ENCODE assay signal across 8 cellular contexts in genomic region chr19:47315125-47315821, GRCh38. TPM values are rescaled to one million over a fixed set of nuclear protein-coding genes. Genes with fewer than 3 reads are reported as not detected.
DNase-seq lines count a peak whose midpoint lies in the region; ATAC-seq, FAIRE-seq and TF ChIP-seq lines count a peak whose summit lies in the region.

No MANE protein-coding gene starts in this region.

- H3K4me1 Mint-ChIP-seq in Caco-2 (ENCODE audit: low read depth, unreplicated experiment) (peaks cover 23% of the 10 kb centered on the region), astrocyte (ENCODE audit: low read depth, unreplicated experiment) (peaks cover 7% of the 10 kb centered on the region)

- H3K4me2 ChIP-seq in astrocyte (ENCODE audit: low read length) (peak overlapping the region; percentile 49), keratinocyte (ENCODE audit: control insufficient read depth, extremely low read depth, insufficient read depth, low read depth, low read length) (peak overlapping the region; percentile 9)

- H3K4me3 ChIP-seq in Caco-2 (ENCODE audit: low read depth, low read length) (no peak overlapping the region), astrocyte (ENCODE audit: insufficient read depth, low read depth, low read length) (no peak overlapping the region), keratinocyte (ENCODE audit: control insufficient read depth in 2 of 3, extremely low read depth in 1 of 3, insufficient read depth in 2 of 3, low read depth in 1 of 3, low read length in 3 of 3) (no peak overlapping the region)

- H3K9me3 Mint-ChIP-seq in Caco-2 (ENCODE audit: unreplicated experiment) (peaks cover under 1% of the 10 kb centered on the region), astrocyte (ENCODE audit: unreplicated experiment) (peaks cover 10% of the 10 kb centered on the region)

- DNase-seq in Caco-2 (peak; percentile 91), M059J (ENCODE audit: low read depth) (peak; percentile 93), astrocyte (ENCODE audit: low read depth) (peak; percentile 83), keratinocyte (ENCODE audit: low read depth, low spot score) (peak; percentile 49), NCI-H1436 (lab: John Stamatoyannopoulos, UW) (no peak)
- DNase-seq in stimulated activated CD8-positive, alpha-beta memory T cell treated with anti-CD3 and anti-CD28 coated beads, Interleukin-12 subunit alpha, Interleukin-12 subunit beta, amount 100 ng/mL, for 24 hours (ENCODE audit: extremely low read depth), result peak; percentile 11

- dilution Hi-C loops in keratinocyte (cut with MboI; ENCODE audit: extremely low pct_ligation_motif_present, low sequenced_read_pairs), result no loop called here

- ATAC-seq in GM21786 (IDR thresholded peaks at IDR 0.05; ENCODE audit: unreplicated experiment) (no peak), HG02798 (IDR thresholded peaks at IDR 0.05; ENCODE audit: poor library complexity, unreplicated experiment) (no peak)

- H3K4me3 Mint-ChIP-seq in Caco-2 (ENCODE audit: unreplicated experiment) (peak overlapping the region; percentile 54), astrocyte (ENCODE audit: unreplicated experiment) (peak overlapping the region; percentile 5)

- no peak for FAIRE-seq in astrocyte (lab: Jason Lieb, UNC)
- FAIRE-seq in keratinocyte (lab: Jason Lieb, UNC), result peak; percentile 49

- H3K36me3 ChIP-seq in Caco-2 (ENCODE audit: control insufficient read depth, insufficient read depth, low read length) (no peaks in the 10 kb centered on the region), astrocyte (ENCODE audit: insufficient read depth, low read length) (no peaks in the 10 kb centered on the region), keratinocyte (ENCODE audit: control insufficient read depth in 2 of 2, extremely low read depth in 1 of 2, insufficient read depth in 2 of 2, low read length in 2 of 2) (no peaks in the 10 kb centered on the region)

- H3K4me1 ChIP-seq in Caco-2 (peaks cover 10% of the 10 kb centered on the region; the same call in 1 of the 2 replicates), astrocyte (ENCODE audit: insufficient read depth, low read length) (peaks cover 7% of the 10 kb centered on the region), keratinocyte (ENCODE audit: control insufficient read depth, extremely low read depth, insufficient read depth, low read length) (peaks cover 3% of the 10 kb centered on the region)

- H3K27ac ChIP-seq in astrocyte (ENCODE audit: low read depth, low read length), result peak overlapping the region; percentile 8
- peak overlapping the region; percentile 5 for H3K27ac ChIP-seq in keratinocyte (ENCODE audit: control insufficient read depth, insufficient read depth, low read length)

- H2AFZ ChIP-seq in astrocyte (ENCODE audit: low read depth, low read length) (no peak overlapping the region), keratinocyte (ENCODE audit: control insufficient read depth, low read length) (no peak overlapping the region)

- H3K27me3 Mint-ChIP-seq in Caco-2 (ENCODE audit: insufficient read depth, unreplicated experiment) (no peaks in the 10 kb centered on the region), astrocyte (ENCODE audit: low read depth, unreplicated experiment) (peaks cover 3% of the 10 kb centered on the region)

- H3K36me3 Mint-ChIP-seq in Caco-2 (ENCODE audit: insufficient read depth, unreplicated experiment), result no peaks in the 10 kb centered on the region
- H3K36me3 Mint-ChIP-seq in astrocyte (ENCODE audit: low read depth, unreplicated experiment), result peaks cover 20% of the 10 kb centered on the region

- no peaks in the 10 kb centered on the region for H3K9me1 ChIP-seq in keratinocyte (ENCODE audit: control insufficient read depth, extremely low read depth, insufficient read depth, low read length)

- BruUV-seq in Caco-2 (replicated peaks; lab: Mats Ljungman, UMichigan), result no TSS peak

- TF ChIP-seq CTCF in Caco-2 (IDR thresholded peaks at IDR 0.05; ENCODE audit: insufficient read depth in 1 of 2, low read depth in 1 of 2, low read length in 1 of 2, severe bottlenecking in 1 of 2, unreplicated experiment in 1 of 2) (no peak), astrocyte (IDR thresholded peaks at IDR 0.05; ENCODE audit: insufficient read depth, low read depth, low read length) (no peak), keratinocyte (optimal IDR thresholded peaks at IDR 0.05 in 1 of 3, IDR thresholded peaks at IDR 0.05 in 1 of 3, conservative IDR thresholded peaks at IDR 0.05 in 1 of 3; ENCODE audit: extremely low read depth in 1 of 3, insufficient read depth in 2 of 3, low read length in 3 of 3) (no peak)

- POLR2A ChIA-PET in Caco-2 (lab: Charles Lee), result interaction anchor here (0.5 to 1.1 kb wide), 3 partner anchors 30 to 41 kb away, joined by 4 to 9 read pairs (median 6); partner anchors contain the start of gene INAFM1

- H3K79me2 ChIP-seq in astrocyte (ENCODE audit: insufficient read depth, low read length) (no peaks in the 10 kb centered on the region), keratinocyte (ENCODE audit: control insufficient read depth, insufficient read depth, low read length) (no peaks in the 10 kb centered on the region)

- H3K9me3 ChIP-seq in Caco-2 (0 out of 2 replicates have a peak, but pooled peaks cover 5% of the 10 kb centered on the region), astrocyte (ENCODE audit: insufficient read depth, low read depth, low read length) (no peaks in the 10 kb centered on the region), keratinocyte (ENCODE audit: control insufficient read depth, low read depth, low read length) (no peaks in the 10 kb centered on the region)

- H3K9ac ChIP-seq in astrocyte (ENCODE audit: low read length) (no peak overlapping the region), keratinocyte (ENCODE audit: control insufficient read depth, extremely low read depth, insufficient read depth, low read length) (no peak overlapping the region)

- intact Hi-C loops in Caco-2 (cut with micrococcal nuclease; ENCODE audit: unreplicated experiment), result loop anchor here (1.0 kb wide), 2 partner anchors 10 to 34 kb away; partner anchors contain the start of gene DHX34

- CTCF ChIA-PET in Caco-2 (lab: Charles Lee), result interaction anchor here (1.1 to 1.6 kb wide), 3 partner anchors 16 to 75 kb away, joined by 4 to 30 read pairs (median 4); partner anchors contain the start of gene DHX34

- H3K27me3 ChIP-seq in Caco-2 (replicated peaks; ENCODE audit: control insufficient read depth, insufficient read depth, low read length), result no peaks in the 10 kb centered on the region
- peaks cover 3% of the 10 kb centered on the region for H3K27me3 ChIP-seq in astrocyte (ENCODE audit: insufficient read depth, low read length)
- H3K27me3 ChIP-seq in keratinocyte (ENCODE audit: control insufficient read depth, extremely low read depth, insufficient read depth, low read length), result no peaks in the 10 kb centered on the region

- peak overlapping the region; percentile 92 for H3K27ac Mint-ChIP-seq in Caco-2 (ENCODE audit: unreplicated experiment)
- H3K27ac Mint-ChIP-seq in astrocyte (ENCODE audit: unreplicated experiment), result peak overlapping the region; percentile 66

- no peaks in the 10 kb centered on the region for H4K20me1 ChIP-seq in astrocyte (ENCODE audit: insufficient read depth, low read length)
- H4K20me1 ChIP-seq in keratinocyte (ENCODE audit: control insufficient read depth, extremely low read depth, insufficient read depth, low read length), result no peaks in the 10 kb centered on the region

RNA-seq across cellular contexts. Expression of gene C5AR1, which starts 5.6 kb away (rescaled TPM):
- total RNA-seq in Caco-2 (2022), result 0.48 and 1.3 TPM in 2 replicates
- 0.05 TPM in 1 of 2 replicates, not detected in the other for total RNA-seq in M059J (2014; rRNA removed; shearing (Covaris generic))
- 4.6 and 5.2 TPM in 2 replicates for total RNA-seq in astrocyte
- 0.15 to 0.63 TPM (median 0.42 TPM) in 3 replicates for polyA plus RNA-seq in keratinocyte
- not detected for polyA plus RNA-seq in keratinocyte (2011; ENCODE audit: low read depth)
- polyA plus RNA-seq in keratinocyte (2011; cell fraction: cytosol; rRNA removed), result 0.05 and 0.18 TPM in 2 replicates
- polyA plus RNA-seq in keratinocyte (2011; cell fraction: nucleus; rRNA removed), result 2.4 and 3.6 TPM in 2 replicates
- polyA plus RNA-seq in keratinocyte (2012; ENCODE audit: low replicate concordance), result 0.07 and 0.85 TPM in 2 replicates
- 0.56 to 0.58 TPM in 2 of 3 replicates, not detected in the other for polyA minus RNA-seq in keratinocyte
- 5.2 TPM for polyA minus RNA-seq in keratinocyte (2011; cell fraction: cytosol; rRNA and poly(A)+ RNA removed)
- 0.21 and 0.62 TPM in 2 replicates for polyA minus RNA-seq in keratinocyte (2011; cell fraction: nucleus; rRNA and poly(A)+ RNA removed)

RNA-seq across cellular contexts. Expression of gene C5AR2, which starts 16.7 kb away (rescaled TPM):
- total RNA-seq in Caco-2 (2022) (not detected in 2 replicates), astrocyte (not detected in 2 replicates)
- 0.39 and 0.91 TPM in 2 replicates for total RNA-seq in M059J (2014; rRNA removed; shearing (Covaris generic))
- polyA plus RNA-seq in keratinocyte, result 0.01 TPM in 1 of 3 replicates, not detected in the others
- polyA plus RNA-seq in keratinocyte (2011; ENCODE audit: low read depth), result not detected
- not detected in 2 replicates for polyA plus RNA-seq in keratinocyte (2011; cell fraction: cytosol; rRNA removed)
- 0.01 TPM in 1 of 2 replicates, not detected in the other for polyA plus RNA-seq in keratinocyte (2011; cell fraction: nucleus; rRNA removed)
- polyA plus RNA-seq in keratinocyte (2012; ENCODE audit: low replicate concordance), result 0.07 TPM in 1 of 2 replicates, not detected in the other
- polyA minus RNA-seq in keratinocyte, result not detected in 3 replicates
- polyA minus RNA-seq in keratinocyte (2011; cell fraction: cytosol; rRNA and poly(A)+ RNA removed), result not detected
- not detected in 2 replicates for polyA minus RNA-seq in keratinocyte (2011; cell fraction: nucleus; rRNA and poly(A)+ RNA removed)

RNA-seq across cellular contexts. Expression of gene DHX34, which starts 33.8 kb away (rescaled TPM):
- total RNA-seq in Caco-2 (2022) (28.7 TPM in 2 replicates), astrocyte (13.9 and 17.7 TPM in 2 replicates)
- 10.8 and 16.2 TPM in 2 replicates for total RNA-seq in M059J (2014; rRNA removed; shearing (Covaris generic))
- polyA plus RNA-seq in keratinocyte, result 6.4 to 9.1 TPM (median 8.9 TPM) in 3 replicates
- polyA plus RNA-seq in keratinocyte (2011; ENCODE audit: low read depth), result 4.7 TPM
- 4.1 and 6.9 TPM in 2 replicates for polyA plus RNA-seq in keratinocyte (2011; cell fraction: cytosol; rRNA removed)
- 21.5 and 28.9 TPM in 2 replicates for polyA plus RNA-seq in keratinocyte (2011; cell fraction: nucleus; rRNA removed)
- polyA plus RNA-seq in keratinocyte (2012; ENCODE audit: low replicate concordance), result 8.3 and 12.1 TPM in 2 replicates
- 9.1 to 20.8 TPM (median 11.1 TPM) in 3 replicates for polyA minus RNA-seq in keratinocyte
- 12.3 TPM for polyA minus RNA-seq in keratinocyte (2011; cell fraction: cytosol; rRNA and poly(A)+ RNA removed)
- 16.4 and 17.5 TPM in 2 replicates for polyA minus RNA-seq in keratinocyte (2011; cell fraction: nucleus; rRNA and poly(A)+ RNA removed)

RNA-seq across cellular contexts. Expression of gene INAFM1, which starts 40.6 kb away (rescaled TPM):
- total RNA-seq in Caco-2 (2022) (10.1 and 10.4 TPM in 2 replicates), astrocyte (23.6 and 25.7 TPM in 2 replicates)
- total RNA-seq in M059J (2014; rRNA removed; shearing (Covaris generic)), result 1.9 and 6.0 TPM in 2 replicates
- polyA plus RNA-seq in keratinocyte, result 0.35 to 0.68 TPM (median 0.50 TPM) in 3 replicates
- 0.64 TPM for polyA plus RNA-seq in keratinocyte (2011; ENCODE audit: low read depth)
- polyA plus RNA-seq in keratinocyte (2011; cell fraction: cytosol; rRNA removed), result 0.18 and 0.81 TPM in 2 replicates
- 1.8 and 3.2 TPM in 2 replicates for polyA plus RNA-seq in keratinocyte (2011; cell fraction: nucleus; rRNA removed)
- polyA plus RNA-seq in keratinocyte (2012; ENCODE audit: low replicate concordance), result 3.8 and 4.7 TPM in 2 replicates
- 1.8 TPM in 1 of 3 replicates, not detected in the others for polyA minus RNA-seq in keratinocyte
- not detected for polyA minus RNA-seq in keratinocyte (2011; cell fraction: cytosol; rRNA and poly(A)+ RNA removed)
- 2.0 TPM in 1 of 2 replicates, not detected in the other for polyA minus RNA-seq in keratinocyte (2011; cell fraction: nucleus; rRNA and poly(A)+ RNA removed)

RNA-seq across cellular contexts. Expression of gene CCDC9, which starts 58.9 kb away (rescaled TPM):
- 43.1 and 44.3 TPM in 2 replicates for total RNA-seq in Caco-2 (2022)
- 2.1 and 6.0 TPM in 2 replicates for total RNA-seq in M059J (2014; rRNA removed; shearing (Covaris generic))
- total RNA-seq in astrocyte, result 44.6 and 45.5 TPM in 2 replicates
- 2.2 to 3.8 TPM (median 2.8 TPM) in 3 replicates for polyA plus RNA-seq in keratinocyte
- 9.6 TPM for polyA plus RNA-seq in keratinocyte (2011; ENCODE audit: low read depth)
- 1.2 and 3.6 TPM in 2 replicates for polyA plus RNA-seq in keratinocyte (2011; cell fraction: cytosol; rRNA removed)
- polyA plus RNA-seq in keratinocyte (2011; cell fraction: nucleus; rRNA removed), result 7.6 and 10.5 TPM in 2 replicates
- 10.6 and 13.2 TPM in 2 replicates for polyA plus RNA-seq in keratinocyte (2012; ENCODE audit: low replicate concordance)
- polyA minus RNA-seq in keratinocyte, result 0.70 to 1.9 TPM (median 1.1 TPM) in 3 replicates
- polyA minus RNA-seq in keratinocyte (2011; cell fraction: cytosol; rRNA and poly(A)+ RNA removed), result 1.9 TPM
- 1.9 and 3.7 TPM in 2 replicates for polyA minus RNA-seq in keratinocyte (2011; cell fraction: nucleus; rRNA and poly(A)+ RNA removed)
